Comparison of ENCODE assay signal across 14 cellular contexts in the genomic region with DNA sequence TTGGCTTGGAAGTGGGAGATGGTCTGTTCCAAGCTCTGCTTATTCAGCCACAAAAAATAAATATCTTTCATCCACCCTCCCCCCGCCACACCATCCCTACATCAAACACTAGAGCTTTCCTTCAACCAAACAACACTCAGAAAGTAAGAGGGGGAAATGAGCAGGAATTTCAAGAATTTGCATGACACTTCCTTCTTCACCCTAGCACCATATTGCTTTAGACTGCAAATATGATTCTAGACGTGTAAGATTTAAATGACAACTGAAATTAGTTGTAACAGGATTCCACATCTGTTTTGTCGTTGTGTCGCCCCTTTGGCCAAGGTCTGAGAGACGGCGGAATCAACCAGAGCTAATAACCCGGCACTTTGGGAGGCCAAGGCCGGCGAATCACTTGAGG.
"Had no signal": no experiment of that assay in that cellular context is flagged by ENCODE, and none has a peak within 500 bp of the region (broad histone marks: within the 10 kb centered on the region; RNA-seq: fewer than 3 reads in every experiment).

No MANE protein-coding gene starts in this region.

- ATAC-seq: body of pancreas; heart left ventricle; left cardiac atrium; lower lobe of right lung; natural killer cell; stimulated activated naive CD8-positive, alpha-beta T cell treated with anti-CD3 and anti-CD28 coated beads, Interleukin-15, Interleukin-2, amounts not matched to agents 100 U/mL and 50 U/mL, for 24 hours had no signal

- H3K9me3 ChIP-seq: body of pancreas, esophagus muscularis mucosa, heart left ventricle, lower lobe of right lung, sigmoid colon, upper lobe of left lung had no signal

- H3K36me3 ChIP-seq: esophagus muscularis mucosa, heart left ventricle, lower lobe of right lung, sigmoid colon, upper lobe of left lung had no signal

- H3K4me1 ChIP-seq: body of pancreas, lower lobe of right lung, sigmoid colon had no signal

- DNase-seq: activated naive CD4-positive, alpha-beta T cell treated with anti-CD3 and anti-CD28 coated beads, Interleukin-2, amount 50 U/mL, for 16 hours; activated T-cell treated with anti-CD3 and anti-CD28 coated beads, Interleukin-2, amount 50 U/mL, for 1 hour; body of pancreas; foreskin fibroblast; heart left ventricle; left cardiac atrium; lower lobe of right lung; natural killer cell; sigmoid colon; stimulated activated CD4-positive, alpha-beta T cell treated with anti-CD3 and anti-CD28 coated beads, Interleukin-4, amount 100 ng/mL, for 1 hour; stimulated activated CD8-positive, alpha-beta memory T cell treated with anti-CD3 and anti-CD28 coated beads, Interleukin-4, amount 100 ng/mL, for 48 hours; stimulated activated naive CD8-positive, alpha-beta T cell treated with anti-CD3 and anti-CD28 coated beads, Interleukin-15, Interleukin-2, amounts not matched to agents 100 U/mL and 50 U/mL, for 24 hours; upper lobe of left lung had no signal

- H3K27me3 ChIP-seq: body of pancreas, esophagus muscularis mucosa, heart left ventricle, sigmoid colon, upper lobe of left lung had no signal

- H3K4me3 ChIP-seq: body of pancreas, esophagus muscularis mucosa, heart left ventricle, lower lobe of right lung, sigmoid colon, upper lobe of left lung had no signal

- H3K27ac ChIP-seq: body of pancreas, esophagus muscularis mucosa, heart left ventricle, lower lobe of right lung, sigmoid colon, upper lobe of left lung had no signal
